In the genomic region with DNA sequence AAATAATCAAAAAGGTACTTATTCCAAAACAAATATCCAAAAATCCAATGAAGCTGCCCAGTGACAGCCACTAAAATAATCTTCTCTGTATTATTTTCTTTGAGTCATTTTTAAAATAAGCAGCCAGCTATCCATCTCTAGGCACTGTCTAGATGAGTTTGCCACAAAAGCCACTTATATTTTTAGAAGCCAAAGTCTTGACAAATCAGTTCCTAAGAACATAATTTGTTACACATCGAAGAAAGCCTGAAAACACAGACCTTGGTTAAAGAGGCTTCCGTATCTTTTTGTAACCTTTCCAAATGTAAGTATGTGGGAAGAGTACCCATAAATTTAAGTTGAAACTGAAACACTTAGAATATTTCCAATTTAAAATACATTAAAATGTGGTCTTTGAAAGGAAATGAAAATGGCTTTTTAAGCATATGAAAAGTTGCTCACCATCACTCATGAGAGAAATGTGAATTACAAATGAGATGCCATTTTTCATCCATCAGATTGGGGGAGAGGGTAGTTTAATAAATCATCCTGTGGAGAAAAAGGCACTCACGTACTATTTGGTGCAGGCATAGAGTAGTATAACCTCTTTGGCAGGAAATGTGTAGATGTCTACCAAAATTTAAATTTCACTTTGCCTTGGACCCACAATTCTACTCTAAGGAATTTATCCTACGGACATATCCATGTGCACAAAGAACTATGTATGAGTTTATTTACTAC, we compare ENCODE assay signal across 15 cellular contexts.
A peak's percentile ranks its signal among the peaks of the same experiment; 100 is the strongest.
DNase-seq lines count a peak whose midpoint lies in the region; ATAC-seq lines count a peak whose summit lies in the region.
"Had no signal": no experiment of that assay in that cellular context is flagged by ENCODE, and none has a peak within 500 bp of the region (broad histone marks: within the 10 kb centered on the region; RNA-seq: fewer than 3 reads in every experiment).

No MANE protein-coding gene starts in this region.

- peak overlapping the region; percentile 6 for H3K27ac Mint-ChIP-seq in activated CD4-positive, alpha-beta T cell treated with anti-CD3 and anti-CD28 coated beads, Interleukin-2, amount 10 ng/mL, durations not matched to agents 24 days and 14 days

- H3K9ac ChIP-seq in skeletal muscle satellite cell (ENCODE audit: low read depth, low read length), result no peak overlapping the region

- H3K9me3 ChIP-seq in skeletal muscle satellite cell (replicated peaks; ENCODE audit: low read length), result no peaks in the 10 kb centered on the region
- H3K9me3 ChIP-seq: ascending aorta, uterus had no signal

- H3K36me3 ChIP-seq in skeletal muscle satellite cell (ENCODE audit: insufficient read depth, low read length), result no peaks in the 10 kb centered on the region
- H3K36me3 ChIP-seq: ascending aorta, uterus had no signal

- H3K27me3 ChIP-seq in skeletal muscle satellite cell (ENCODE audit: control insufficient read depth, insufficient read depth, low read length), result no peaks in the 10 kb centered on the region
- H3K27me3 ChIP-seq: ascending aorta, uterus had no signal

- intact Hi-C loops in activated CD4-positive, alpha-beta T cell treated with anti-CD3 and anti-CD28 coated beads, Interleukin-2, amount 10 ng/mL, durations not matched to agents 24 days and 14 days (cut with micrococcal nuclease), result loop anchor here (5.0 kb wide), 5 partner anchors 35 to 180 kb away; a partner anchor contains a TSS

- H3K4me2 ChIP-seq in skeletal muscle satellite cell (ENCODE audit: low read length), result peak overlapping the region; percentile 54

- peaks cover 29% of the 10 kb centered on the region for H3K4me1 ChIP-seq in skeletal muscle satellite cell (ENCODE audit: control insufficient read depth, insufficient read depth, low read length)
- H3K4me1 ChIP-seq: uterus had no signal

- peaks cover 34% of the 10 kb centered on the region for H3K4me1 Mint-ChIP-seq in activated CD4-positive, alpha-beta T cell treated with anti-CD3 and anti-CD28 coated beads, Interleukin-2, amount 10 ng/mL, durations not matched to agents 24 days and 14 days

- no peaks in the 10 kb centered on the region for H3K27me3 Mint-ChIP-seq in activated CD4-positive, alpha-beta T cell treated with anti-CD3 and anti-CD28 coated beads, Interleukin-2, amount 10 ng/mL, durations not matched to agents 24 days and 14 days

- no peak for DNase-seq in activated CD4-positive, alpha-beta T cell treated with anti-CD3 and anti-CD28 coated beads, Interleukin-2, amount 10 ng/mL, durations not matched to agents 24 days and 14 days
- no peak for DNase-seq in activated CD4-positive, alpha-beta T cell treated with anti-CD3 and anti-CD28 coated beads, Interleukin-2, amount 50 U/mL, for 48 hours
- peak; percentile 54 for DNase-seq in LHCN-M2 (ENCODE audit: low read depth)
- DNase-seq in astrocyte of the hippocampus (ENCODE audit: low read depth, low spot score), result peak; percentile 9
- no peak for DNase-seq in HuH-7 (ENCODE audit: low spot score)
- no peak for DNase-seq in NCI-H1105 treated with DMSO at 0.1 percent for 48 hours (lab: John Stamatoyannopoulos, UW)
- DNase-seq: activated CD8-positive, alpha-beta memory T cell treated with anti-CD3 and anti-CD28 coated beads, Interleukin-2, amount 50 U/mL, for 48 hours; natural killer cell; SHP77 treated with DMSO at 0.1 percent for 48 hours; stimulated activated CD4-positive, alpha-beta T cell treated with anti-CD3 and anti-CD28 coated beads, Interleukin-15, amount 100 ng/mL, for 24 hours; uterus had no signal

- peak overlapping the region; percentile 17 for H3K4me3 Mint-ChIP-seq in activated CD4-positive, alpha-beta T cell treated with anti-CD3 and anti-CD28 coated beads, Interleukin-2, amount 10 ng/mL, durations not matched to agents 24 days and 14 days
- H3K4me3 Mint-ChIP-seq: natural killer cell had no signal

- ATAC-seq in HG03045 (IDR thresholded peaks at IDR 0.05; ENCODE audit: unreplicated experiment), result no peak
- ATAC-seq: natural killer cell had no signal

- peak overlapping the region; percentile 15 for H3K4me3 ChIP-seq in skeletal muscle satellite cell (ENCODE audit: low read length)
- H3K4me3 ChIP-seq: ascending aorta, coronary artery, uterus had no signal

- H3K36me3 Mint-ChIP-seq in activated CD4-positive, alpha-beta T cell treated with anti-CD3 and anti-CD28 coated beads, Interleukin-2, amount 10 ng/mL, durations not matched to agents 24 days and 14 days (ENCODE audit: low read depth), result peaks cover 35% of the 10 kb centered on the region
- H3K36me3 Mint-ChIP-seq: natural killer cell had no signal

- no peaks in the 10 kb centered on the region for H3K9me3 Mint-ChIP-seq in activated CD4-positive, alpha-beta T cell treated with anti-CD3 and anti-CD28 coated beads, Interleukin-2, amount 10 ng/mL, durations not matched to agents 24 days and 14 days
- H3K9me3 Mint-ChIP-seq: natural killer cell had no signal

Comparison
In these comparisons a context has a peak if more than half of its experiments do, and no peak if none do; other contexts are left out.
1. DNase-seq: peak in LHCN-M2 (single experiment) and astrocyte of the hippocampus (single experiment); none in activated CD4-positive, alpha-beta T cell treated with anti-CD3 and anti-CD28 coated beads, Interleukin-2, amount 10 ng/mL, durations not matched to agents 24 days and 14 days (single experiment), activated CD4-positive, alpha-beta T cell treated with anti-CD3 and anti-CD28 coated beads, Interleukin-2, amount 50 U/mL, for 48 hours (0 of 2), HuH-7 (single experiment) and NCI-H1105 treated with DMSO at 0.1 percent for 48 hours (single experiment).